1 cellular context compared by ENCODE assay signal in genomic region chr13:19601749-19602725, GRCh38.
TF ChIP-seq lines count a peak whose summit lies in the region.

No MANE protein-coding gene starts in this region.

TF ChIP-seq in HepG2, 621 proteins besides CTCF, POLR2A, EP300 and RAD21 (continued from another document):
- TF ChIP-seq ZBTB40 (IDR thresholded peaks at IDR 0.05) (no peak), ZBTB40 (CRISPR knock-in tag; IDR thresholded peaks at IDR 0.05) (peak; percentile 75), BHLHE40 (IDR thresholded peaks at IDR 0.05; ENCODE audit: low read length) (peak; percentile 39; the same call in 1 of the 2 replicates), KDM5B (CRISPR knock-in tag; IDR thresholded peaks at IDR 0.05; ENCODE audit: borderline replicate concordance) (peak; percentile 81), ASH2L (IDR thresholded peaks at IDR 0.05; ENCODE audit: insufficient read length, low read depth, low read length) (peak; percentile 81), IKZF5 (CRISPR knock-in tag; IDR thresholded peaks at IDR 0.05) (0 out of 2 replicates have a peak, but pooled peaks have one; percentile 23), ZNF274 (CRISPR knock-in tag; IDR thresholded peaks at IDR 0.05) (peak; percentile 48; the same call in 1 of the 2 replicates), ZNF770 (CRISPR knock-in tag; IDR thresholded peaks at IDR 0.05) (peak; percentile 67; the same call in 1 of the 2 replicates), ZNF749 (CRISPR knock-in tag; IDR thresholded peaks at IDR 0.05; ENCODE audit: borderline replicate concordance) (0 out of 2 replicates have a peak, but pooled peaks have one; percentile 25), IKZF1 (IDR thresholded peaks at IDR 0.05) (no peak), PRMT3 (CRISPR knock-in tag; IDR thresholded peaks at IDR 0.05; ENCODE audit: borderline replicate concordance, low read depth) (0 out of 2 replicates have a peak, but pooled peaks have one; percentile 31)
TF ChIP-seq in HepG2: peak in this region for 170.
